In the genomic region with DNA sequence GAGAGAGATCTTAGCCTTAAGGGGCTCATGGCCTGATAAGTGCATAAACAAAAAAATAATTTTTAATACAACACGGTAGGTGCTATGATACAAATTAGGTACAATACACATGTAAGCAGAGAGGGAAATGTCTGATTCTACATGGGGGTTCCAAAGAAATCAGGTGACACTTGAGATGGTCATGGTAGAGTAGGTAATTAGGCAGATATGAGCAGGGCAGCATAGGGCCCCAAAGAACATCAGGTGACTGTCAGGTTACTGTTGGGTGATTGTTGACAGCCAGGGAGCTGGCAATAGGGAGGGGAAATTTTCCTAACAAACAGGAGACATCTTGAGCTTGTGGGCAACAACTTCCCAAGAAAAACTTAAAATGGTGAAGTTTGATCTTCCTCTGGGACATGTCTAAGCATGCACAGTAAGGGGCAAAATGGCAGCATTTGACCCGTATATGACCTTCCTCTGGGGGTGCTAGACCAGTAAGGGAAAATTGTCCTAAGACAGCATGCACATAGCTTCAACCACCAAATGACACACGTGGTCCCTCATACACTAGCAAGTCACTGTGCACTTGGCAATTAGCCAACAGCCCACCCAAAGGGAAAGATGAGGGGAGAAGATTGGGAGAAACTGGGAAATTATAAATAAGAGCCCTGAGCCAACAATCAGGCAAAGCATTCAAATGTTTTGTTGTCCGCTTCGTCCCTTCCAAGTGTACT, we compare ENCODE assay signal across 18 cellular contexts. TPM values are rescaled to one million over a fixed set of nuclear protein-coding genes. Genes with fewer than 3 reads are reported as not detected.
DNase-seq lines count a peak whose midpoint lies in the region; ATAC-seq, FAIRE-seq and TF ChIP-seq lines count a peak whose summit lies in the region.
"Had no signal": no experiment of that assay in that cellular context is flagged by ENCODE, and none has a peak within 500 bp of the region (broad histone marks: within the 10 kb centered on the region; RNA-seq: fewer than 3 reads in every experiment).

No MANE protein-coding gene starts in this region.

- H3K27ac ChIP-seq in PC-3 (ENCODE audit: low read length) = no peak overlapping the region
- no peak overlapping the region for H3K27ac ChIP-seq in keratinocyte (ENCODE audit: control insufficient read depth, insufficient read depth, low read length)
- H3K27ac ChIP-seq in adrenal gland = no peak overlapping the region
- H3K27ac ChIP-seq: BLaER1, psoas muscle, RWPE1 had no signal

- no peaks in the 10 kb centered on the region for H3K9me3 ChIP-seq in PC-3 (ENCODE audit: low read length)
- H3K9me3 ChIP-seq in keratinocyte (ENCODE audit: control insufficient read depth, low read depth, low read length) = no peaks in the 10 kb centered on the region
- H3K9me3 ChIP-seq in adrenal gland (replicated peaks in 1 of 3) = no peaks in the 10 kb centered on the region
- H3K9me3 ChIP-seq: BLaER1, psoas muscle had no signal

- TF ChIP-seq CTCF in HFF-Myc (IDR thresholded peaks at IDR 0.05; ENCODE audit: low read depth, low read length, missing control alignments) (peak; percentile 17), PC-3 (conservative IDR thresholded peaks at IDR 0.05; ENCODE audit: low read depth, low read length) (peak; percentile 12; the same call in 1 of the 2 replicates), keratinocyte (optimal IDR thresholded peaks at IDR 0.05 in 1 of 3, IDR thresholded peaks at IDR 0.05 in 1 of 3, conservative IDR thresholded peaks at IDR 0.05 in 1 of 3; ENCODE audit: extremely low read depth in 1 of 3, insufficient read depth in 2 of 3, low read length in 3 of 3) (peak; percentile 7 to 30 (median 12)), adrenal gland (IDR thresholded peaks at IDR 0.05) (no peak)

- no peak overlapping the region for H3K9ac ChIP-seq in PC-3 (ENCODE audit: low read length)
- H3K9ac ChIP-seq in keratinocyte (ENCODE audit: control insufficient read depth, extremely low read depth, insufficient read depth, low read length) = no peak overlapping the region
- H3K9ac ChIP-seq: BLaER1 had no signal

- BruUV-seq in PC-3 (replicated peaks; lab: Mats Ljungman, UMichigan) = no TSS peak

- TF ChIP-seq POLR2A in adrenal gland (IDR thresholded peaks at IDR 0.05) = no peak

- in situ Hi-C loops in G401 (cut with HindIII; ENCODE audit: low sequenced_read_pairs) = no loop called here

- no peaks in the 10 kb centered on the region for H4K20me1 ChIP-seq in PC-3 (ENCODE audit: low read length)
- no peaks in the 10 kb centered on the region for H4K20me1 ChIP-seq in keratinocyte (ENCODE audit: control insufficient read depth, extremely low read depth, insufficient read depth, low read length)
- H4K20me1 ChIP-seq: BLaER1 had no signal

- H3K79me2 ChIP-seq in PC-3 (ENCODE audit: low read length) = no peaks in the 10 kb centered on the region
- no peaks in the 10 kb centered on the region for H3K79me2 ChIP-seq in keratinocyte (ENCODE audit: control insufficient read depth, insufficient read depth, low read length)

- ATAC-seq in PC-3 (no peak), HG03045 (IDR thresholded peaks at IDR 0.05; ENCODE audit: unreplicated experiment) (no peak)
- ATAC-seq: GM23338, psoas muscle had no signal

- H3K4me3 ChIP-seq in HFF-Myc (replicated peaks; ENCODE audit: low read depth, low read length) (no peak overlapping the region), PC-3 (ENCODE audit: low read length) (no peak overlapping the region), keratinocyte (ENCODE audit: control insufficient read depth in 2 of 3, extremely low read depth in 1 of 3, insufficient read depth in 2 of 3, low read depth in 1 of 3, low read length in 3 of 3) (no peak overlapping the region), adrenal gland (no peak overlapping the region)
- H3K4me3 ChIP-seq: BLaER1, GM23338, psoas muscle had no signal

- H2AFZ ChIP-seq in PC-3 (ENCODE audit: low read length) (no peak overlapping the region), keratinocyte (ENCODE audit: control insufficient read depth, low read length) (no peak overlapping the region)
- H2AFZ ChIP-seq: GM23338 had no signal

- dilution Hi-C loops in keratinocyte (cut with MboI; ENCODE audit: extremely low pct_ligation_motif_present, low sequenced_read_pairs) = no loop called here

- DNase-seq in G401 (ENCODE audit: low spot score) (peak; percentile 8), HFF-Myc (ENCODE audit: extremely low read depth, low read depth) (no peak), PC-3 (no peak), keratinocyte (ENCODE audit: low read depth, low spot score) (no peak), NCI-H2227 treated with DMSO at 0.1 percent for 48 hours (lab: John Stamatoyannopoulos, UW) (no peak), adrenal gland (no peak)
- DNase-seq: aorta; kidney glomerular epithelial cell; NCI-H1417; NCI-H774; nephron progenitor cell; psoas muscle; stimulated activated CD8-positive, alpha-beta memory T cell treated with anti-CD3 and anti-CD28 coated beads, Interleukin-4, amount 100 ng/mL, for 48 hours had no signal

- no peaks in the 10 kb centered on the region for H3F3A ChIP-seq in PC-3 (ENCODE audit: low read length, unreplicated experiment)

- POLR2A ChIA-PET in PC-3 (lab: Charles Lee; ENCODE audit: unreplicated experiment) = no interaction called here

- H3K4me1 ChIP-seq in PC-3 (ENCODE audit: insufficient read depth, low read length) (no peaks in the 10 kb centered on the region), keratinocyte (ENCODE audit: control insufficient read depth, extremely low read depth, insufficient read depth, low read length) (peaks cover 12% of the 10 kb centered on the region), adrenal gland (replicated peaks in 1 of 2) (no peaks in the 10 kb centered on the region)
- H3K4me1 ChIP-seq: psoas muscle had no signal

- H3K27me3 ChIP-seq in PC-3 (ENCODE audit: low read length) (no peaks in the 10 kb centered on the region), keratinocyte (ENCODE audit: control insufficient read depth, extremely low read depth, insufficient read depth, low read length) (no peaks in the 10 kb centered on the region), adrenal gland (no peaks in the 10 kb centered on the region)
- H3K27me3 ChIP-seq: BLaER1 had no signal

- 90 to 94% (median 92%) methylated on average over 5 of the region's 5 CpGs for WGBS in adrenal gland, 4 donors

- no peak for FAIRE-seq in keratinocyte (lab: Jason Lieb, UNC)
- FAIRE-seq: D721Med had no signal

- no peaks in the 10 kb centered on the region for H3K9me2 ChIP-seq in PC-3 (replicated peaks; ENCODE audit: low read length)

- CTCF ChIA-PET in PC-3 (lab: Charles Lee) = no interaction called here

- no peaks in the 10 kb centered on the region for H3K9me1 ChIP-seq in keratinocyte (ENCODE audit: control insufficient read depth, extremely low read depth, insufficient read depth, low read length)

- no peaks in the 10 kb centered on the region for H3K36me3 ChIP-seq in PC-3 (ENCODE audit: low read depth, low read length)
- peaks cover 0 to 4% of the 10 kb centered on the region in 2 experiments for H3K36me3 ChIP-seq in keratinocyte (ENCODE audit: control insufficient read depth in 2 of 2, extremely low read depth in 1 of 2, insufficient read depth in 2 of 2, low read length in 2 of 2)
- H3K36me3 ChIP-seq in adrenal gland (replicated peaks in 1 of 2) = no peaks in the 10 kb centered on the region

- H3K4me2 ChIP-seq in PC-3 (ENCODE audit: low read length) = no peak overlapping the region
- no peak overlapping the region for H3K4me2 ChIP-seq in keratinocyte (ENCODE audit: control insufficient read depth, extremely low read depth, insufficient read depth, low read depth, low read length)
- H3K4me2 ChIP-seq: BLaER1, GM23338 had no signal

- intact Hi-C loops in PC-3 (cut with micrococcal nuclease) (no loop called here), adrenal gland (cut with DNase I) (no loop called here)

RNA-seq across cellular contexts. Expression of a gene that starts 37.3 kb away (rescaled TPM):
- 3.3 and 4.9 TPM in 2 replicates for total RNA-seq in G401 (2014; rRNA removed; shearing (Covaris generic))
- total RNA-seq in PC-3 (2014; rRNA removed) (39.3 and 42.4 TPM in 2 replicates), adrenal gland (10 to 100 TPM in 7 of 8 donors, 1 to 10 TPM in 1; 9.5 to 24.4 (median 15.5) TPM)
- polyA plus RNA-seq in keratinocyte (4.0 to 5.9 TPM (median 4.2 TPM) in 3 replicates), adrenal gland (10 to 100 TPM in 2 of 3 donors, 1 to 10 TPM in 1; 9.9 to 16.8 (median 15.4) TPM)
- polyA plus RNA-seq in keratinocyte (2011; ENCODE audit: low read depth) = 8.0 TPM
- polyA plus RNA-seq in keratinocyte (2011; cell fraction: cytosol; rRNA removed) = 3.8 and 3.9 TPM in 2 replicates
- 29.5 and 32.6 TPM in 2 replicates for polyA plus RNA-seq in keratinocyte (2011; cell fraction: nucleus; rRNA removed)
- polyA plus RNA-seq in keratinocyte (2012; ENCODE audit: low replicate concordance) = 10.0 and 10.2 TPM in 2 replicates
- polyA minus RNA-seq in keratinocyte = 6.8 to 15.8 TPM (median 15.5 TPM) in 3 replicates
- polyA minus RNA-seq in keratinocyte (2011; cell fraction: cytosol; rRNA and poly(A)+ RNA removed) = 3.8 TPM
- 13.0 and 21.1 TPM in 2 replicates for polyA minus RNA-seq in keratinocyte (2011; cell fraction: nucleus; rRNA and poly(A)+ RNA removed)

RNA-seq across cellular contexts. Expression of a gene that starts 42.7 kb away (rescaled TPM):
- total RNA-seq in G401 (2014; rRNA removed; shearing (Covaris generic)) = 15.4 and 40.9 TPM in 2 replicates
- total RNA-seq in PC-3 (2014; rRNA removed) (18.7 and 39.6 TPM in 2 replicates), adrenal gland (10 to 100 TPM in 3 of 8 donors, 1 to 10 TPM in 5; 1.9 to 15.0 (median 9.4) TPM)
- polyA plus RNA-seq in keratinocyte (17.0 to 52.0 TPM (median 35.4 TPM) in 3 replicates), adrenal gland (1 to 10 TPM; 1.6 to 3.7 (median 1.7) TPM)
- polyA plus RNA-seq in keratinocyte (2011; ENCODE audit: low read depth) = 12.2 TPM
- polyA plus RNA-seq in keratinocyte (2011; cell fraction: cytosol; rRNA removed) = 22.4 and 27.3 TPM in 2 replicates
- polyA plus RNA-seq in keratinocyte (2011; cell fraction: nucleus; rRNA removed) = 23.8 and 25.5 TPM in 2 replicates
- 15.5 and 23.6 TPM in 2 replicates for polyA plus RNA-seq in keratinocyte (2012; ENCODE audit: low replicate concordance)
- polyA minus RNA-seq in keratinocyte = 25.0 to 39.1 TPM (median 32.7 TPM) in 3 replicates
- polyA minus RNA-seq in keratinocyte (2011; cell fraction: cytosol; rRNA and poly(A)+ RNA removed) = 33.4 TPM
- polyA minus RNA-seq in keratinocyte (2011; cell fraction: nucleus; rRNA and poly(A)+ RNA removed) = 13.5 and 24.2 TPM in 2 replicates

RNA-seq across cellular contexts. Expression of a gene that starts 43.1 kb away (rescaled TPM):
- 46.6 and 65.0 TPM in 2 replicates for total RNA-seq in G401 (2014; rRNA removed; shearing (Covaris generic))
- total RNA-seq in PC-3 (2014; rRNA removed) = 351 and 433 TPM in 2 replicates
- 52.7 to 91.5 TPM (median 91.2 TPM) in 3 replicates for polyA plus RNA-seq in keratinocyte
- polyA plus RNA-seq in keratinocyte (2011; ENCODE audit: low read depth) = 102 TPM
- polyA plus RNA-seq in keratinocyte (2011; cell fraction: cytosol; rRNA removed) = 61.2 and 71.7 TPM in 2 replicates
- 144 and 148 TPM in 2 replicates for polyA plus RNA-seq in keratinocyte (2011; cell fraction: nucleus; rRNA removed)
- polyA plus RNA-seq in keratinocyte (2012; ENCODE audit: low replicate concordance) = 45.7 and 78.3 TPM in 2 replicates
- 31.6 to 70.1 TPM (median 38.0 TPM) in 3 replicates for polyA minus RNA-seq in keratinocyte
- polyA minus RNA-seq in keratinocyte (2011; cell fraction: cytosol; rRNA and poly(A)+ RNA removed) = 47.0 TPM
- polyA minus RNA-seq in keratinocyte (2011; cell fraction: nucleus; rRNA and poly(A)+ RNA removed) = 58.9 and 83.5 TPM in 2 replicates
- 10 to 100 TPM; 21.3 to 44.1 (median 34.7) TPM for total RNA-seq in adrenal gland
- polyA plus RNA-seq in adrenal gland = 10 to 100 TPM; 40.8 to 66.8 (median 59.9) TPM

Comparison
In these comparisons a context has a peak if more than half of its experiments do, and no peak if none do; other contexts are left out.
1. CTCF ChIP-seq: peak in HFF-Myc (single experiment), PC-3 (single experiment) and keratinocyte (3 of 3); none in adrenal gland (0 of 6).